In genomic region chr11:24885580-24886173, GRCh38 we compare ENCODE assay signal across 23 cellular contexts.
"Had no signal": no experiment of that assay in that cellular context is flagged by ENCODE, and none has a peak within 500 bp of the region (broad histone marks: within the 10 kb centered on the region; RNA-seq: fewer than 3 reads in every experiment).

No MANE protein-coding gene starts in this region.

- H3K36me3 Mint-ChIP-seq: activated naive CD4-positive, alpha-beta T cell treated with anti-CD3 and anti-CD28 coated beads, Interleukin-2, amount 50 U/mL, for 24 hours had no signal

- DNase-seq: activated CD4-positive, alpha-beta memory T cell treated with anti-CD3 and anti-CD28 coated beads, Interleukin-2, amount 10 ng/mL, durations not matched to agents 7 days and 5 days; activated CD4-positive, alpha-beta T cell treated with anti-CD3 and anti-CD28 coated beads for 36 hours; activated CD4-positive, alpha-beta T cell treated with anti-CD3 and anti-CD28 coated beads, Interleukin-2, amount 50 U/mL, for 1 hour; activated CD4-positive, CD25-positive, alpha-beta regulatory T cell; activated CD8-positive, alpha-beta memory T cell treated with anti-CD3 and anti-CD28 coated beads, Interleukin-2, amount 50 U/mL, for 4 hours; activated effector memory CD4-positive, alpha-beta T cell treated with Interleukin-2 at 50 U/mL for 16 hours; activated naive CD4-positive, alpha-beta T cell; aorta; central memory CD4-positive, alpha-beta T cell; MM.1S; NCI-H1105 treated with DMSO at 0.1 percent for 48 hours; NCI-H1436 treated with DMSO at 0.1 percent for 48 hours; NCI-H2171; NCI-H2227 treated with DMSO at 0.1 percent for 48 hours; NCI-H524; NCI-H748 treated with DMSO at 0.1 percent for 48 hours; NK-92 treated with Interleukin-12 subunit alpha and Interleukin-12 subunit beta, amount 100 ng/mL, for 24 hours; SHP77 treated with DMSO at 0.1 percent for 48 hours; T-helper 17 cell; T1000 had no signal

- FAIRE-seq: bronchial epithelial cell, TTC549 had no signal

- H3K4me3 Mint-ChIP-seq: activated CD4-positive, alpha-beta memory T cell treated with anti-CD3 and anti-CD28 coated beads, Interleukin-2, amount 10 ng/mL, durations not matched to agents 7 days and 5 days; activated CD4-positive, alpha-beta T cell treated with anti-CD3 and anti-CD28 coated beads for 36 hours; activated naive CD4-positive, alpha-beta T cell treated with anti-CD3 and anti-CD28 coated beads, Interleukin-2, amount 50 U/mL, for 24 hours; T-helper 17 cell had no signal

- ATAC-seq: activated CD4-positive, alpha-beta T cell treated with anti-CD3 and anti-CD28 coated beads for 36 hours; T-helper 17 cell had no signal

- H3K27me3 Mint-ChIP-seq: activated CD4-positive, alpha-beta memory T cell treated with anti-CD3 and anti-CD28 coated beads, Interleukin-2, amount 10 ng/mL, durations not matched to agents 7 days and 5 days; activated CD4-positive, alpha-beta T cell treated with anti-CD3 and anti-CD28 coated beads for 36 hours; activated naive CD4-positive, alpha-beta T cell treated with anti-CD3 and anti-CD28 coated beads, Interleukin-2, amount 50 U/mL, for 24 hours; T-helper 17 cell had no signal

- H3K4me1 Mint-ChIP-seq: activated CD4-positive, alpha-beta memory T cell treated with anti-CD3 and anti-CD28 coated beads, Interleukin-2, amount 10 ng/mL, durations not matched to agents 7 days and 5 days; activated CD4-positive, alpha-beta T cell treated with anti-CD3 and anti-CD28 coated beads for 36 hours; activated naive CD4-positive, alpha-beta T cell treated with anti-CD3 and anti-CD28 coated beads, Interleukin-2, amount 50 U/mL, for 24 hours; T-helper 17 cell had no signal
